1 cellular context compared by ENCODE assay signal in genomic region chr2:197452754-197453122, GRCh38.
TF ChIP-seq lines count a peak whose summit lies in the region.

No MANE protein-coding gene starts in this region.

TF ChIP-seq in K562, 482 proteins besides CTCF, POLR2A, EP300 and RAD21 (continues in another document):
- no peak for TF ChIP-seq KDM2B (CRISPR knock-in tag; IDR thresholded peaks at IDR 0.05)
- TF ChIP-seq STAT5B (CRISPR knock-in tag; IDR thresholded peaks at IDR 0.05) = no peak
- no peak for TF ChIP-seq ZNF79 (CRISPR knock-in tag; IDR thresholded peaks at IDR 0.05; ENCODE audit: low read depth)
- TF ChIP-seq GMEB1 (CRISPR knock-in tag; IDR thresholded peaks at IDR 0.05) = no peak
- TF ChIP-seq ZNF551 (CRISPR knock-in tag; IDR thresholded peaks at IDR 0.05) = no peak
- no peak for TF ChIP-seq PHF8 (IDR thresholded peaks at IDR 0.05; ENCODE audit: borderline replicate concordance, low read length)
- TF ChIP-seq SMAD4 (CRISPR knock-in tag; conservative IDR thresholded peaks at IDR 0.05) = no peak
- TF ChIP-seq OTX1 (CRISPR knock-in tag; IDR thresholded peaks at IDR 0.05) = no peak
- no peak for TF ChIP-seq SIX5 (IDR thresholded peaks at IDR 0.05; ENCODE audit: borderline replicate concordance in 1 of 2, insufficient read depth in 1 of 2, low read depth in 1 of 2, low read length in 2 of 2)
- TF ChIP-seq ZNF668 (CRISPR knock-in tag; IDR thresholded peaks at IDR 0.05) = no peak
- peak; percentile 45; the same call in 1 of the 2 replicates for TF ChIP-seq SMARCE1 (IDR thresholded peaks at IDR 0.05)
- TF ChIP-seq MAX (CRISPR knock-in tag; IDR thresholded peaks at IDR 0.05) = no peak
- TF ChIP-seq LARP7 (IDR thresholded peaks at IDR 0.05) = no peak
- TF ChIP-seq DACH1 (IDR thresholded peaks at IDR 0.05; ENCODE audit: partially characterized antibody) = peak; percentile 34
- TF ChIP-seq CEBPG (CRISPR knock-in tag; IDR thresholded peaks at IDR 0.05) = no peak
- no peak for TF ChIP-seq CEBPG (tag; conservative IDR thresholded peaks at IDR 0.05 in 1 of 2, IDR thresholded peaks at IDR 0.05 in 1 of 2)
- TF ChIP-seq ZNF124 (CRISPR knock-in tag; IDR thresholded peaks at IDR 0.05) = no peak
- no peak for TF ChIP-seq HSF4 (CRISPR knock-in tag; IDR thresholded peaks at IDR 0.05; ENCODE audit: borderline replicate concordance)
- TF ChIP-seq RFX7 (CRISPR knock-in tag; IDR thresholded peaks at IDR 0.05) = no peak
- no peak for TF ChIP-seq MED1 (CRISPR knock-in tag; IDR thresholded peaks at IDR 0.05; ENCODE audit: borderline replicate concordance)
- TF ChIP-seq NCOR1 (IDR thresholded peaks at IDR 0.05) = no peak
- TF ChIP-seq SOX6 (IDR thresholded peaks at IDR 0.05) = 0 out of 2 replicates have a peak, but pooled peaks have one; percentile 17
- TF ChIP-seq FOXP1 (CRISPR knock-in tag; IDR thresholded peaks at IDR 0.05) = 0 out of 2 replicates have a peak, but pooled peaks have one; percentile 32
- TF ChIP-seq ZC3H11A (IDR thresholded peaks at IDR 0.05; ENCODE audit: low read depth, low read length) = no peak
- 0 out of 2 replicates have a peak, but pooled peaks have one; percentile 34 for TF ChIP-seq SMARCC2 (IDR thresholded peaks at IDR 0.05; ENCODE audit: low read depth)
- no peak for TF ChIP-seq MTA3 (IDR thresholded peaks at IDR 0.05; ENCODE audit: borderline replicate concordance)
- no peak for TF ChIP-seq ZNF175 (CRISPR knock-in tag; IDR thresholded peaks at IDR 0.05; ENCODE audit: low read depth)
- 0 out of 2 replicates have a peak, but pooled peaks have one; percentile 25 for TF ChIP-seq LEF1 (IDR thresholded peaks at IDR 0.05)
- no peak for TF ChIP-seq TARDBP (IDR thresholded peaks at IDR 0.05)
- no peak for TF ChIP-seq ZNF197 (CRISPR knock-in tag; IDR thresholded peaks at IDR 0.05; ENCODE audit: low read depth)
- TF ChIP-seq ZNF444 (CRISPR knock-in tag; IDR thresholded peaks at IDR 0.05) = no peak
- TF ChIP-seq ZBED1 (IDR thresholded peaks at IDR 0.05) = no peak
- TF ChIP-seq MIER1 (IDR thresholded peaks at IDR 0.05; ENCODE audit: low read depth) = no peak
- 0 out of 2 replicates have a peak, but pooled peaks have one; percentile 9 for TF ChIP-seq MGA (IDR thresholded peaks at IDR 0.05)
- no peak for TF ChIP-seq CCAR2 (IDR thresholded peaks at IDR 0.05; ENCODE audit: low read depth, low read length)
- no peak for TF ChIP-seq ZC3H8 (IDR thresholded peaks at IDR 0.05)
- TF ChIP-seq ETS1 (conservative IDR thresholded peaks at IDR 0.05; ENCODE audit: control insufficient read depth, low read depth, low read length) = no peak
- TF ChIP-seq L3MBTL2 (IDR thresholded peaks at IDR 0.05) = peak; percentile 18; the same call in 1 of the 2 replicates
- TF ChIP-seq RFX5 (IDR thresholded peaks at IDR 0.05; ENCODE audit: low read depth, low read length) = no peak
- 0 out of 2 replicates have a peak, but pooled peaks have one; percentile 16 for TF ChIP-seq NKRF (IDR thresholded peaks at IDR 0.05; ENCODE audit: borderline replicate concordance)
- TF ChIP-seq ZNF174 (CRISPR knock-in tag; IDR thresholded peaks at IDR 0.05) = no peak
- TF ChIP-seq TCFL5 (CRISPR knock-in tag; conservative IDR thresholded peaks at IDR 0.05) = no peak
- no peak for TF ChIP-seq XRCC5 (IDR thresholded peaks at IDR 0.05; ENCODE audit: low read depth, low read length)
- no peak for TF ChIP-seq ZBTB33 (CRISPR knock-in tag; IDR thresholded peaks at IDR 0.05)
- no peak for TF ChIP-seq NR0B1 (IDR thresholded peaks at IDR 0.05; ENCODE audit: partially characterized antibody)
- TF ChIP-seq SMARCA4 (IDR thresholded peaks at IDR 0.05) = 0 out of 2 replicates have a peak, but pooled peaks have one; percentile 15
- TF ChIP-seq CREB1 (IDR thresholded peaks at IDR 0.05) = no peak
- no peak for TF ChIP-seq CREB1 (CRISPR knock-in tag; IDR thresholded peaks at IDR 0.05)
- TF ChIP-seq ZBTB1 (CRISPR knock-in tag; IDR thresholded peaks at IDR 0.05; ENCODE audit: borderline replicate concordance, low read depth) = no peak
- TF ChIP-seq GTF2A2 (tag; IDR thresholded peaks at IDR 0.05) = no peak
- no peak for TF ChIP-seq NCOA4 (IDR thresholded peaks at IDR 0.05; ENCODE audit: partially characterized antibody)
- no peak for TF ChIP-seq CBX2 (IDR thresholded peaks at IDR 0.05; ENCODE audit: insufficient read depth, low read length, poor library complexity, severe bottlenecking)
- no peak for TF ChIP-seq FOSL1 (tag; conservative IDR thresholded peaks at IDR 0.05)
- TF ChIP-seq ASH1L (IDR thresholded peaks at IDR 0.05; ENCODE audit: borderline replicate concordance, low read depth, partially characterized antibody) = no peak
